ENCODE assay signal across 8 cellular contexts in genomic region chr2:230974096-230974913, GRCh38.
DNase-seq lines count a peak whose midpoint lies in the region; ATAC-seq and TF ChIP-seq lines count a peak whose summit lies in the region.

No MANE protein-coding gene starts in this region.

- H3K4me3 ChIP-seq in AG10803 (ENCODE audit: low read length) (no peak overlapping the region), fibroblast of mammary gland (ENCODE audit: control insufficient read depth, low read depth, low read length) (no peak overlapping the region)

- DNase-seq in AG10803 (ENCODE audit: low read depth) (peak; percentile 62), fibroblast of mammary gland (ENCODE audit: low read depth) (peak; percentile 43), SHP77 (lab: John Stamatoyannopoulos, UW) (no peak), NCI-H187 (lab: John Stamatoyannopoulos, UW) (no peak)
- DNase-seq in activated CD4-positive, alpha-beta T cell treated with anti-CD3 and anti-CD28 coated beads, Interleukin-2, amount 50 U/mL, for 48 hours: peak; percentile 73 to 82
- DNase-seq in stimulated activated CD8-positive, alpha-beta memory T cell treated with anti-CD3 and anti-CD28 coated beads, Interleukin-4, amount 100 ng/mL, for 1 hour (ENCODE audit: low read depth in 2 of 2, low spot score in 1 of 2): peak; percentile 34 to 52

- no peak for TF ChIP-seq CTCF in AG10803 (conservative IDR thresholded peaks at IDR 0.05; ENCODE audit: low read length)
- TF ChIP-seq CTCF in fibroblast of mammary gland (conservative IDR thresholded peaks at IDR 0.05; ENCODE audit: control insufficient read depth, insufficient read depth, low read depth, low read length): no peak

- ATAC-seq in GM19455 (IDR thresholded peaks at IDR 0.05; ENCODE audit: unreplicated experiment) (peak; percentile 55), HG03520 (IDR thresholded peaks at IDR 0.05; ENCODE audit: unreplicated experiment) (peak; percentile 74)

Comparison
In these comparisons a context has a peak if more than half of its experiments do, and no peak if none do; other contexts are left out.
1. DNase-seq: peak in AG10803 (single experiment), activated CD4-positive, alpha-beta T cell treated with anti-CD3 and anti-CD28 coated beads, Interleukin-2, amount 50 U/mL, for 48 hours (2 of 2), fibroblast of mammary gland (single experiment) and stimulated activated CD8-positive, alpha-beta memory T cell treated with anti-CD3 and anti-CD28 coated beads, Interleukin-4, amount 100 ng/mL, for 1 hour (2 of 2); none in SHP77 (0 of 2) and NCI-H187 (0 of 2).